Comparison of ENCODE assay signal across 23 cellular contexts in the genomic region with DNA sequence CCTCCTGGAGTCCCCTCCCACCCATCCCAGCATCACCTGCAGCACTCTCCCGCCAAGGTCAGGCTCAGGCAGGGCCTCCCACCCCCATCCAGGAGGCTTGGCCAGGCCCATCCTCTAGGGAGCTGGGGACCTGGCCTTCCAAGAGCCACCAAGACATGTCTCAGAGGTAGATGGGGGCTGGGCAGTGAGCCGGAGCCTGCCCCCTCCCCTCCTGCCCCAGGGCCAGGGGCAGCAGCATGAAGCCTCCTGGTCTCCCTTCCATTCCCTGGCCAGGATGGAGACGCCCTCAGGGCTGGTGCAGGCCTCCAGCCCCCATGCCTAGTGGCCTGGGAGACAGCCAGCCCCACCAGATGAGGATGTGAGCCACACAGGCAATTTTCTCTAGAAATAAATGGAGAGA.
"Had no signal": no experiment of that assay in that cellular context is flagged by ENCODE, and none has a peak within 500 bp of the region (broad histone marks: within the 10 kb centered on the region; RNA-seq: fewer than 3 reads in every experiment).

No MANE protein-coding gene starts in this region.

- H3K4me2 ChIP-seq: neural progenitor cell had no signal

- H3K27ac ChIP-seq: gastrocnemius medialis, neural progenitor cell, right lobe of liver, upper lobe of left lung, WERI-Rb-1 had no signal

- H3K27me3 ChIP-seq: neural progenitor cell, right lobe of liver, upper lobe of left lung had no signal

- ATAC-seq: activated naive CD8-positive, alpha-beta T cell treated with anti-CD3 and anti-CD28 coated beads, Interleukin-2, amount 50 U/mL, for 24 hours; left colon; naive thymus-derived CD4-positive, alpha-beta T cell; right lobe of liver; stimulated activated memory B cell treated with anti-CD40 and anti-IgM and Interleukin-4, amounts not matched to agents 10 μg/mL and 1 μg/mL and 100 μg/mL, for 72 hours; stimulated activated naive CD8-positive, alpha-beta T cell treated with anti-CD3 and anti-CD28 coated beads, Interleukin-15, amount 100 ng/mL, for 72 hours; T-helper 17 cell had no signal

- H3K4me3 ChIP-seq: gastrocnemius medialis, neural progenitor cell, right lobe of liver, skin epidermis, upper lobe of left lung had no signal

- H3K9me3 Mint-ChIP-seq: activated CD4-positive, alpha-beta memory T cell treated with anti-CD3 and anti-CD28 coated beads, Interleukin-2, amount 10 ng/mL, durations not matched to agents 7 days and 5 days; activated CD4-positive, alpha-beta T cell treated with anti-CD3 and anti-CD28 coated beads, Interleukin-2, amount 10 ng/mL, durations not matched to agents 24 days and 14 days; activated naive CD4-positive, alpha-beta T cell treated with anti-CD3 and anti-CD28 coated beads, Interleukin-2, amount 50 U/mL, for 24 hours; activated naive CD8-positive, alpha-beta T cell treated with anti-CD3 and anti-CD28 coated beads, Interleukin-2, amount 50 U/mL, for 24 hours; activated T-helper 2 cell treated with anti-CD3 and anti-CD28 coated beads, Interferon-gamma antibody, Interleukin-2, Interleukin-4, amounts not matched to agents 10 μg/mL and 5 μg/mL and 100 μg/mL, durations not matched to agents 14 hours and 24 hours and 36 hours; stimulated activated naive CD8-positive, alpha-beta T cell treated with anti-CD3 and anti-CD28 coated beads, Interleukin-15, amount 100 ng/mL, for 72 hours had no signal

- H3K27me3 Mint-ChIP-seq: activated CD4-positive, alpha-beta memory T cell treated with anti-CD3 and anti-CD28 coated beads, Interleukin-2, amount 10 ng/mL, durations not matched to agents 7 days and 5 days; activated CD4-positive, alpha-beta T cell treated with anti-CD3 and anti-CD28 coated beads, Interleukin-2, amount 10 ng/mL, durations not matched to agents 24 days and 14 days had no signal

- H3K9me3 ChIP-seq: gastrocnemius medialis, right lobe of liver had no signal

- H3K36me3 ChIP-seq: gastrocnemius medialis, neural progenitor cell, right lobe of liver, upper lobe of left lung, WERI-Rb-1 had no signal

- H3K4me1 Mint-ChIP-seq: activated CD4-positive, alpha-beta memory T cell treated with anti-CD3 and anti-CD28 coated beads, Interleukin-2, amount 10 ng/mL, durations not matched to agents 7 days and 5 days; activated CD4-positive, alpha-beta T cell treated with anti-CD3 and anti-CD28 coated beads, Interleukin-2, amount 10 ng/mL, durations not matched to agents 24 days and 14 days; activated naive CD4-positive, alpha-beta T cell treated with anti-CD3 and anti-CD28 coated beads, Interleukin-2, amount 50 U/mL, for 24 hours; activated naive CD8-positive, alpha-beta T cell treated with anti-CD3 and anti-CD28 coated beads, Interleukin-2, amount 50 U/mL, for 24 hours; stimulated activated memory B cell treated with anti-CD40 and anti-IgM and Interleukin-4, amounts not matched to agents 10 μg/mL and 1 μg/mL and 100 μg/mL, for 72 hours; stimulated activated naive CD8-positive, alpha-beta T cell treated with anti-CD3 and anti-CD28 coated beads, Interleukin-15, amount 100 ng/mL, for 72 hours; T-helper 17 cell had no signal

- H3K4me3 Mint-ChIP-seq: activated CD4-positive, alpha-beta memory T cell treated with anti-CD3 and anti-CD28 coated beads, Interleukin-2, amount 10 ng/mL, durations not matched to agents 7 days and 5 days; activated CD4-positive, alpha-beta T cell treated with anti-CD3 and anti-CD28 coated beads, Interleukin-2, amount 10 ng/mL, durations not matched to agents 24 days and 14 days; activated naive CD4-positive, alpha-beta T cell treated with anti-CD3 and anti-CD28 coated beads, Interleukin-2, amount 50 U/mL, for 24 hours; activated naive CD8-positive, alpha-beta T cell treated with anti-CD3 and anti-CD28 coated beads, Interleukin-2, amount 50 U/mL, for 24 hours; naive thymus-derived CD4-positive, alpha-beta T cell; neural progenitor cell; stimulated activated memory B cell treated with anti-CD40 and anti-IgM and Interleukin-4, amounts not matched to agents 10 μg/mL and 1 μg/mL and 100 μg/mL, for 72 hours; stimulated activated naive CD8-positive, alpha-beta T cell treated with anti-CD3 and anti-CD28 coated beads, Interleukin-15, amount 100 ng/mL, for 72 hours; T-helper 17 cell had no signal

- H3K36me3 Mint-ChIP-seq: activated naive CD4-positive, alpha-beta T cell treated with anti-CD3 and anti-CD28 coated beads, Interleukin-2, amount 50 U/mL, for 24 hours; neural progenitor cell; stimulated activated memory B cell treated with anti-CD40 and anti-IgM and Interleukin-4, amounts not matched to agents 10 μg/mL and 1 μg/mL and 100 μg/mL, for 72 hours had no signal

- DNase-seq: activated CD4-positive, alpha-beta memory T cell treated with anti-CD3 and anti-CD28 coated beads, Interleukin-2, amount 10 ng/mL, durations not matched to agents 7 days and 5 days; activated CD4-positive, alpha-beta T cell treated with anti-CD3 and anti-CD28 coated beads, Interleukin-2, amount 10 ng/mL, durations not matched to agents 24 days and 14 days; activated CD4-positive, CD25-positive, alpha-beta regulatory T cell treated with anti-CD3 and anti-CD28 coated beads, Interleukin-2, amount 50 U/mL, for 72 hours; activated naive CD8-positive, alpha-beta T cell treated with anti-CD3 and anti-CD28 coated beads, Interleukin-2, amount 50 U/mL, for 24 hours; activated T-cell treated with anti-CD3 and anti-CD28 coated beads, Interleukin-2, amount 50 U/mL, for 48 hours; effector CD8-positive, alpha-beta T cell; kidney; left colon; naive thymus-derived CD4-positive, alpha-beta T cell; right lobe of liver; stimulated activated CD4-positive, alpha-beta T cell treated with anti-CD3 and anti-CD28 coated beads, Interleukin-12 subunit alpha, Interleukin-12 subunit beta, amount 100 ng/mL, for 4 hours; stimulated activated CD4-positive, alpha-beta T cell treated with anti-CD3 and anti-CD28 coated beads, Interleukin-4, amount 100 ng/mL, for 24 hours; stimulated activated naive CD8-positive, alpha-beta T cell treated with anti-CD3 and anti-CD28 coated beads, Interleukin-15, amount 100 ng/mL, for 72 hours; T-helper 17 cell; T1000 had no signal

- H2AFZ ChIP-seq: neural progenitor cell had no signal

- H3K4me1 ChIP-seq: gastrocnemius medialis, neural progenitor cell, right lobe of liver, upper lobe of left lung had no signal

- H3K27ac Mint-ChIP-seq: activated CD4-positive, alpha-beta memory T cell treated with anti-CD3 and anti-CD28 coated beads, Interleukin-2, amount 10 ng/mL, durations not matched to agents 7 days and 5 days; activated CD4-positive, alpha-beta T cell treated with anti-CD3 and anti-CD28 coated beads, Interleukin-2, amount 10 ng/mL, durations not matched to agents 24 days and 14 days; activated naive CD4-positive, alpha-beta T cell treated with anti-CD3 and anti-CD28 coated beads, Interleukin-2, amount 50 U/mL, for 24 hours; activated naive CD8-positive, alpha-beta T cell treated with anti-CD3 and anti-CD28 coated beads, Interleukin-2, amount 50 U/mL, for 24 hours; activated T-helper 2 cell treated with anti-CD3 and anti-CD28 coated beads, Interferon-gamma antibody, Interleukin-2, Interleukin-4, amounts not matched to agents 10 μg/mL and 5 μg/mL and 100 μg/mL, durations not matched to agents 14 hours and 24 hours and 36 hours; naive thymus-derived CD4-positive, alpha-beta T cell; neural progenitor cell; stimulated activated memory B cell treated with anti-CD40 and anti-IgM and Interleukin-4, amounts not matched to agents 10 μg/mL and 1 μg/mL and 100 μg/mL, for 72 hours; T-helper 17 cell had no signal

- H3K9ac ChIP-seq: neural progenitor cell had no signal
